ENCODE assay signal across 15 cellular contexts in the genomic region with DNA sequence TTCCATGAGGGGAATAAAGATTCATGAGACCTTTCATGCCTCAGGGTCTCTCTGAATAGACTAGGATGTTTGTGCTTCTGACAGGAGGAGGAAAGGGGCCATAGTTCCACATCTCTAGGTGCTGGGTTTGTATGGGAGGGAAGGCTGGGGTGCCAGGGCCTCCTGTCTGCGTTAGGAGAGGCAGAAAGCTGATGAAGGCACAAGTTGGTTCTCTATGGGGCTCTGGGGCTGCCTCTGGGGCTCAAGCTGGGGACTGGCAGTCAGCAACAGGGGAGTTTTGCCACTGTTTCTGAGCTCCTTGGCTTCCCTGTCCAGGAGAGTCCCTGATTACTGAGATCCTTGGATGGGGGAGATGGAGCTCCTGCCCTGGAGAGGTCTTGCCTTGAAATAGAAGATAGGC. TPM values are rescaled to one million over a fixed set of nuclear protein-coding genes. Genes with fewer than 3 reads are reported as not detected.
A peak's percentile ranks its signal among the peaks of the same experiment; 100 is the strongest.
DNase-seq lines count a peak whose midpoint lies in the region; ATAC-seq and TF ChIP-seq lines count a peak whose summit lies in the region.
"Had no signal": no experiment of that assay in that cellular context is flagged by ENCODE, and none has a peak within 500 bp of the region (broad histone marks: within the 10 kb centered on the region; RNA-seq: fewer than 3 reads in every experiment).

No MANE protein-coding gene starts in this region.

- TF ChIP-seq CTCF in right atrium auricular region (IDR thresholded peaks at IDR 0.05), result no peak
- TF ChIP-seq CTCF in heart left ventricle (IDR thresholded peaks at IDR 0.05), result no peak
- no peak for TF ChIP-seq CTCF in endodermal cell (conservative IDR thresholded peaks at IDR 0.05)

- ATAC-seq in heart left ventricle (no peak), HG02623 (IDR thresholded peaks at IDR 0.05; ENCODE audit: unreplicated experiment) (no peak)
- ATAC-seq: HCT116 had no signal

- no peaks in the 10 kb centered on the region for H3K9me3 Mint-ChIP-seq in endodermal cell
- H3K9me3 Mint-ChIP-seq: CD4-positive, CD25-positive, alpha-beta regulatory T cell; IgD-negative memory B cell had no signal

- H3K4me3 Mint-ChIP-seq in endodermal cell, result no peak overlapping the region
- H3K4me3 Mint-ChIP-seq: CD4-positive, CD25-positive, alpha-beta regulatory T cell; IgD-negative memory B cell had no signal

- peaks cover 22% of the 10 kb centered on the region for H3K4me1 Mint-ChIP-seq in endodermal cell

- H3K9me3 ChIP-seq in right atrium auricular region, result no peaks in the 10 kb centered on the region
- H3K9me3 ChIP-seq in heart left ventricle, result no peaks in the 10 kb centered on the region
- no peaks in the 10 kb centered on the region for H3K9me3 ChIP-seq in endodermal cell (ENCODE audit: control insufficient read depth, low read length)
- no peaks in the 10 kb centered on the region for H3K9me3 ChIP-seq in muscle layer of duodenum (ENCODE audit: control insufficient read depth in 1 of 2, low read length in 2 of 2)
- H3K9me3 ChIP-seq: BLaER1 had no signal

- 81 to 100% (median 96%) methylated on average over 1 of the region's 1 CpG for WGBS in heart left ventricle, 4 donors
- 82% methylated on average over 1 of the region's 1 CpG; no CpG with 5 or more reads in 1 of the 2 experiments for WGBS in endodermal cell (ENCODE audit: insufficient coverage in 1 of 2, insufficient read length in 1 of 2), 2 experiments

- no peak overlapping the region for H3K9ac ChIP-seq in endodermal cell (ENCODE audit: extremely low read depth, low read length, poor library complexity, severe bottlenecking)
- H3K9ac ChIP-seq: BLaER1, GM23248 had no signal

- no peaks in the 10 kb centered on the region for H3K36me3 ChIP-seq in right atrium auricular region
- H3K36me3 ChIP-seq in heart left ventricle, result peaks cover 0 to 4% (median 0%) of the 10 kb centered on the region in 9 donors
- H3K36me3 ChIP-seq in endodermal cell (ENCODE audit: control insufficient read depth, insufficient read depth, low read length), result no peaks in the 10 kb centered on the region
- peaks cover 0 to 7% of the 10 kb centered on the region in 2 donors for H3K36me3 ChIP-seq in muscle layer of duodenum (ENCODE audit: control insufficient read depth in 1 of 2, insufficient read depth in 2 of 2, low read length in 2 of 2)
- H3K36me3 ChIP-seq: BLaER1 had no signal

- no peak overlapping the region for H3K27ac Mint-ChIP-seq in endodermal cell
- H3K27ac Mint-ChIP-seq: CD4-positive, CD25-positive, alpha-beta regulatory T cell; IgD-negative memory B cell had no signal

- DNase-seq in right atrium auricular region (ENCODE audit: low spot score), result peak; percentile 46
- no peak for DNase-seq in heart left ventricle
- peak; percentile 29 for DNase-seq in endodermal cell
- DNase-seq in activated naive CD4-positive, alpha-beta T cell (lab: John Stamatoyannopoulos, UW), result no peak
- DNase-seq in NCI-H1417 treated with DMSO at 0.1 percent for 48 hours (lab: John Stamatoyannopoulos, UW), result no peak
- DNase-seq: Calu3; CD4-positive, CD25-positive, alpha-beta regulatory T cell; DMS 273 treated with DMSO at 0.1 percent for 48 hours; GM23248 had no signal

- peaks cover 2% of the 10 kb centered on the region for H3K27me3 Mint-ChIP-seq in endodermal cell (ENCODE audit: insufficient read depth)

- intact Hi-C loops in heart left ventricle (cut with DNase I), result no loop called here

- peaks cover 7% of the 10 kb centered on the region for H3K36me3 Mint-ChIP-seq in endodermal cell (ENCODE audit: low read depth)
- H3K36me3 Mint-ChIP-seq: IgD-negative memory B cell had no signal

- H3K4me1 ChIP-seq in right atrium auricular region (peaks cover 0 to 15% of the 10 kb centered on the region in 2 donors), heart left ventricle (peaks cover 0 to 45% (median 13%) of the 10 kb centered on the region in 12 donors), endodermal cell (ENCODE audit: control insufficient read depth, insufficient read depth, low read length) (peaks cover 5% of the 10 kb centered on the region), muscle layer of duodenum (ENCODE audit: control insufficient read depth in 1 of 2, insufficient read depth in 2 of 2, low read length in 2 of 2) (peaks cover 3 to 12% of the 10 kb centered on the region in 2 donors)

- no peak for TF ChIP-seq POLR2A in heart left ventricle (IDR thresholded peaks at IDR 0.05)

- no peaks in the 10 kb centered on the region for H3K27me3 ChIP-seq in right atrium auricular region
- H3K27me3 ChIP-seq in heart left ventricle, result peaks cover 0 to 6% (median 0%) of the 10 kb centered on the region in 9 donors
- no peaks in the 10 kb centered on the region for H3K27me3 ChIP-seq in endodermal cell (ENCODE audit: control insufficient read depth, insufficient read depth, low read length, poor library complexity, severe bottlenecking)
- no peaks in the 10 kb centered on the region for H3K27me3 ChIP-seq in muscle layer of duodenum (ENCODE audit: low read depth, low read length)
- H3K27me3 ChIP-seq: BLaER1 had no signal

- H3K4me3 ChIP-seq in right atrium auricular region, result no peak overlapping the region
- H3K4me3 ChIP-seq in heart left ventricle, result no peak overlapping the region
- no peak overlapping the region for H3K4me3 ChIP-seq in endodermal cell (ENCODE audit: low read length)
- H3K4me3 ChIP-seq in muscle layer of duodenum (ENCODE audit: low read depth in 1 of 2, low read length in 2 of 2), result no peak overlapping the region
- H3K4me3 ChIP-seq: BLaER1, GM23248 had no signal

- H3K27ac ChIP-seq in right atrium auricular region (no peak overlapping the region), heart left ventricle (peak overlapping the region in 1 of 12 donors; percentile 93), endodermal cell (ENCODE audit: low read depth, low read length) (no peak overlapping the region), muscle layer of duodenum (ENCODE audit: low read length) (peak overlapping the region; percentile 11)
- H3K27ac ChIP-seq: 22Rv1, BLaER1, GM23248 had no signal

RNA-seq across cellular contexts. Expression of gene KCNE3, which starts 4.1 kb away (rescaled TPM):
- total RNA-seq in right atrium auricular region, result 1 to 10 TPM; 1.4 to 3.3 TPM
- 1 to 10 TPM; 1.3 to 9.5 (median 2.4) TPM for total RNA-seq in heart left ventricle
- polyA plus RNA-seq in heart left ventricle, result 1 to 10 TPM; 1.3 to 1.4 TPM
- total RNA-seq in endodermal cell, result 1 to 10 TPM; 3.6 to 9.0 TPM
- 1.0 TPM for polyA plus RNA-seq in endodermal cell (2013, experiment 1 of 2)
- polyA plus RNA-seq in endodermal cell (2013, experiment 2 of 2), result 1.1 TPM
- total RNA-seq: CD4-positive, CD25-positive, alpha-beta regulatory T cell had no signal
- polyA plus RNA-seq: IgD-negative memory B cell had no signal

RNA-seq across cellular contexts. Expression of gene LIPT2, which starts 30.3 kb away (rescaled TPM):
- 1 to 10 TPM; 2.9 to 4.8 TPM for total RNA-seq in right atrium auricular region
- total RNA-seq in heart left ventricle, result 1 to 10 TPM in 8 of 9 donors, under 1 TPM in 1; 0.93 to 3.9 (median 1.6) TPM
- 1 to 10 TPM in 1 of 2 donors, under 1 TPM in 1; 0.64 to 1.3 TPM for polyA plus RNA-seq in heart left ventricle
- total RNA-seq in endodermal cell, result 1 to 10 TPM; 6.7 to 9.4 TPM
- 5.6 TPM for polyA plus RNA-seq in endodermal cell (2013, experiment 1 of 2)
- 4.8 TPM for polyA plus RNA-seq in endodermal cell (2013, experiment 2 of 2)

Comparison
In these comparisons a context has a peak if more than half of its experiments do, and no peak if none do; other contexts are left out.
1. DNase-seq: peak in right atrium auricular region (single experiment) and endodermal cell (single experiment); none in heart left ventricle (0 of 5), activated naive CD4-positive, alpha-beta T cell (0 of 4) and NCI-H1417 treated with DMSO at 0.1 percent for 48 hours (single experiment).